In genomic region chr2:23078799-23079434, GRCh38 we compare ENCODE assay signal across 1 cellular context.
TF ChIP-seq lines count a peak whose summit lies in the region.

No MANE protein-coding gene starts in this region.

TF ChIP-seq in GM23338, 12 proteins besides CTCF, POLR2A, EP300 and RAD21 (continued from another document):
- TF ChIP-seq ETS1 (IDR thresholded peaks at IDR 0.05) (no peak), JUNB (IDR thresholded peaks at IDR 0.05; ENCODE audit: unreplicated experiment) (no peak), EZH2 (IDR thresholded peaks at IDR 0.05; ENCODE audit: low read depth, unreplicated experiment) (no peak), ZNF462 (CRISPR knock-in tag; IDR thresholded peaks at IDR 0.05) (no peak), POLR2AphosphoS5 (IDR thresholded peaks at IDR 0.05; ENCODE audit: low read depth) (no peak), EZH2phosphoT487 (IDR thresholded peaks at IDR 0.05; ENCODE audit: unreplicated experiment) (no peak), ZNF331 (CRISPR knock-in tag; IDR thresholded peaks at IDR 0.05; ENCODE audit: low read depth) (no peak), NANOG (IDR thresholded peaks at IDR 0.05; ENCODE audit: borderline replicate concordance) (no peak), CREB1 (CRISPR knock-in tag; IDR thresholded peaks at IDR 0.05; ENCODE audit: low read depth) (no peak), REST (IDR thresholded peaks at IDR 0.05; ENCODE audit: unreplicated experiment) (no peak)
